ENCODE assay signal across 18 cellular contexts in the genomic region with DNA sequence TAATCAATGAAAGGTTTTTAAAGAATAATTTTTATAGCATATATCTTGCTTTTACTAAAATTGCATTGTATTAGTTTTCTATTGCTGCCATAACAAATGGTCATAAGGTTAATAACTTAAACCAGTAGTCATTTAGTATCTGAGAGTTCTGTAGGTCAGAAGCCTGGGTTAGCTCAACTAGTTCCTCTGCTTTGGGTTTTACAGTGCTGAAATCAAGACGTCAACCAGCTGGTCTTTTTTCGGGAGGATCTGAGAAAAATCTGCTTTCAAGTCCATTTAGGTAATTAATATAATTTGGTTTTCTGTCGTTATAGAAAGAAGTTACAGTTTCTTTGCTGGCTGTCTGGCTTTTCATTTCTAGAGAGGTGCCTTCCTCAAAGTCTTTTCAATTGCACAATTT.
"Had no signal": no experiment of that assay in that cellular context is flagged by ENCODE, and none has a peak within 500 bp of the region (broad histone marks: within the 10 kb centered on the region; RNA-seq: fewer than 3 reads in every experiment).

No MANE protein-coding gene starts in this region.

- H3K27ac ChIP-seq: foreskin keratinocyte, lower lobe of right lung, neural progenitor cell, right lobe of liver, transverse colon, vagina had no signal

- H3K9ac ChIP-seq: neural progenitor cell had no signal

- ATAC-seq: activated naive CD4-positive, alpha-beta T cell treated with anti-CD3 and anti-CD28 coated beads, Interleukin-2, amount 50 U/mL, for 72 hours; foreskin keratinocyte; lower lobe of right lung; right lobe of liver; stimulated activated naive B cell treated with anti-CD40 and anti-IgM and Interleukin-4, amounts not matched to agents 10 μg/mL and 1 μg/mL and 100 μg/mL, for 72 hours had no signal

- H3K27me3 ChIP-seq: foreskin keratinocyte, neural progenitor cell, right lobe of liver, transverse colon, vagina had no signal

- H3K36me3 ChIP-seq: lower lobe of right lung, neural progenitor cell, right lobe of liver, transverse colon, vagina had no signal

- H3K4me2 ChIP-seq: neural progenitor cell had no signal

- H3K4me1 ChIP-seq: foreskin keratinocyte, lower lobe of right lung, neural progenitor cell, right lobe of liver, transverse colon, vagina had no signal

- H2AFZ ChIP-seq: neural progenitor cell had no signal

- H3K4me3 ChIP-seq: lower lobe of right lung, neural progenitor cell, right lobe of liver, transverse colon, vagina had no signal

- DNase-seq: activated CD4-positive, alpha-beta T cell treated with anti-CD3 and anti-CD28 coated beads for 1 hour; activated gamma-delta T cell treated with Interleukin-2 at 50 U/mL for 16 hours; activated T-cell treated with anti-CD3 and anti-CD28 coated beads, Interleukin-2, amount 50 U/mL, for 1 hour; aorta; effector CD4-positive, alpha-beta T cell; erythroblast; foreskin keratinocyte; kidney; lower lobe of right lung; naive B cell; posterior cingulate gyrus; right lobe of liver; small intestine; stimulated activated naive B cell treated with anti-CD40 and anti-IgM and Interleukin-4, amounts not matched to agents 10 μg/mL and 1 μg/mL and 100 μg/mL, for 72 hours; transverse colon had no signal

- H3K9me3 ChIP-seq: lower lobe of right lung, right lobe of liver, transverse colon, vagina had no signal
